Comparison of ENCODE assay signal across 8 cellular contexts in the genomic region with DNA sequence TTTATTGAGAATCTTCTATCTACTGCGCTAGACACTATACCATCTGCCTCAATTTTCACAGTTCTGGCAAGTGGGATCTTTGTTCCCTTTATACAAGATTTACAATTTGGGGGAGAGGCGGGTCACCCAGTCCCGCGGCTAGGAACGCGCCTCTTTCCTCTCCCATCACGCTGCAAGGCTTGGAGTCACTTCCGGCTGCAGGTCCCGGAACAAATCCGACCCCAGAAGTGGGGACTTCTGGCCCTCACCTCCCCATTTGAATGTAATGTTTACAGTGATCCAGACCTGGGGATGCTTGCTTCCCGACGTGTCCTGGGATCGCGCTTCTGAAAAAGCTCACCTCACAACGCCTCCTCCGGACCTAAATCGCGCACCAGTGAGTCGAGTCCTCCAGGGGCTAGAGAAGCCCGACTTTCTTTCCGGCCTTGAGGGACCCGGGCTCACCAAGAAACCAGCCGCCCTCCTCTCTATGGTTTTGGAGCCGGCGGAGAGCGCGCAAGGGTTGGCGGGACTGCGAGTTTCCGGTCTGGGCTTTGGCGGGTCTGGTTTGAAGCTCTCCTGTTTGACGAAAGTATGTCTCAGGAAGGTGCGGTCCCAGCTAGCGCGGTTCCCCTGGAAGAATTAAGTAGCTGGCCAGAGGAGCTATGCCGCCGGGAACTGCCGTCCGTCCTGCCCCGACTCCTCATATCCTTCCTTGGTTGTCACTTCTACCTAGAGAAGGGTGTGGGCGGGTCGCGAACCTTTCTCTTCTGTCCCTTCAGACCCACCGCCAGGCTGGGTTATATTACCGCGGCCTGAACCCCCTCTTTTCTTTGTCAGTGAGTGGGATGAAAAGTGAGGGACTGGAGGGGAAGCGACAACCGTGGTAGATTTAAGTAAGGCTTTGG. TPM values are rescaled to one million over a fixed set of nuclear protein-coding genes. Genes with fewer than 3 reads are reported as not detected.
DNase-seq lines count a peak whose midpoint lies in the region; ATAC-seq and TF ChIP-seq lines count a peak whose summit lies in the region.

A gene (minus strand): TSS at position 378 of the 887 bp plus-strand sequence. CDS start 1,212 bp downstream, outside the sequence.

- H3K4me1 ChIP-seq in right lobe of liver = peaks cover 0 to 13% (median 2%) of the 10 kb centered on the region in 4 donors

- no peaks in the 10 kb centered on the region for H3K9me3 Mint-ChIP-seq in CD14-positive monocyte

- peaks cover 13 to 17% of the 10 kb centered on the region in 2 donors for H3K36me3 Mint-ChIP-seq in CD14-positive monocyte

- peaks cover 0 to 5% (median 2%) of the 10 kb centered on the region in 3 donors for H3K27me3 Mint-ChIP-seq in CD14-positive monocyte (ENCODE audit: low read depth in 3 of 3)

- H3K9me3 ChIP-seq in right lobe of liver = no peaks in the 10 kb centered on the region

- TF ChIP-seq POLR2A in right lobe of liver (IDR thresholded peaks at IDR 0.05) = peak; percentile 54

- no peak for TF ChIP-seq CTCF in CD14-positive monocyte (IDR thresholded peaks at IDR 0.05)
- peak in 46 of 56 donors; percentile 8 to 78 (median 42) for TF ChIP-seq CTCF in dorsolateral prefrontal cortex (IDR thresholded peaks at IDR 0.05 in 54 of 56, conservative IDR thresholded peaks at IDR 0.05 in 2 of 56; ENCODE audit: low read depth in 1 of 56, partially characterized antibody in 56 of 56)
- TF ChIP-seq CTCF in right lobe of liver (IDR thresholded peaks at IDR 0.05) = peak in 2 of 4 donors; percentile 45 to 48

- peak within 1 kb of the TSS; percentile 49 to 100 (median 78) for H3K4me3 ChIP-seq in dorsolateral prefrontal cortex
- H3K4me3 ChIP-seq in right lobe of liver = peak within 1 kb of the TSS; percentile 74 to 78 (median 74)

- ATAC-seq in GM19397 (IDR thresholded peaks at IDR 0.05; ENCODE audit: unreplicated experiment) = peak; percentile 94
- ATAC-seq in HG03571 (IDR thresholded peaks at IDR 0.05; ENCODE audit: unreplicated experiment) = peak; percentile 93
- peak; percentile 99 to 100 (median 100) for ATAC-seq in right lobe of liver

- 0% methylated on average over 39 of the region's 48 CpGs for WGBS in right lobe of liver (ENCODE audit: insufficient coverage, low coverage, low lambda C conversion rate, missing lambda C conversion rate)

- DNase-seq in CD14-positive monocyte (ENCODE audit: low spot score) (peak; percentile 90), NCI-H82 (lab: John Stamatoyannopoulos, UW) (peak; percentile 98), dorsolateral prefrontal cortex (peak; percentile 82 to 95 (median 93)), right lobe of liver (peak; percentile 90 to 94 (median 94))
- peak; percentile 89 to 92 for DNase-seq in activated CD4-positive, alpha-beta T cell treated with anti-CD3 and anti-CD28 coated beads, Interleukin-2, amount 50 U/mL, for 48 hours
- DNase-seq in stimulated activated CD4-positive, alpha-beta T cell treated with anti-CD3 and anti-CD28 coated beads, Interleukin-4, amount 100 ng/mL, for 4 hours = peak; percentile 81 to 91

- H3K27me3 ChIP-seq in dorsolateral prefrontal cortex (no peaks in the 10 kb centered on the region), right lobe of liver (no peaks in the 10 kb centered on the region)

- intact Hi-C loops in CD14-positive monocyte (cut with micrococcal nuclease) = loop anchor here (10.0 kb wide), 2 partner anchors 190 to 210 kb away; a partner anchor contains a TSS
- intact Hi-C loops in dorsolateral prefrontal cortex (cut with DNase I) = loop anchor here (1.0 to 10.0 kb wide), 4 partner anchors 99 to 430 kb away; a partner anchor contains a TSS
- intact Hi-C loops in right lobe of liver (cut with DNase I) = no loop called here

- H3K4me1 Mint-ChIP-seq in CD14-positive monocyte = peaks cover 26% of the 10 kb centered on the region

- peak within 1 kb of the TSS; percentile 57 to 97 (median 91) for H3K27ac ChIP-seq in dorsolateral prefrontal cortex
- peak within 1 kb of the TSS; percentile 84 to 86 (median 85) for H3K27ac ChIP-seq in right lobe of liver

- H3K27ac Mint-ChIP-seq in CD14-positive monocyte = peak within 1 kb of the TSS; percentile 95 to 100 (median 99)

- H3K4me3 Mint-ChIP-seq in CD14-positive monocyte = peak within 1 kb of the TSS; percentile 98 to 99

- no peaks in the 10 kb centered on the region for H3K36me3 ChIP-seq in right lobe of liver

RNA-seq across cellular contexts. Expression of the gene that starts here (rescaled TPM):
- polyA plus RNA-seq in CD14-positive monocyte = 1 to 10 TPM; 2.3 to 2.5 TPM
- total RNA-seq in dorsolateral prefrontal cortex = 1 to 10 TPM; 2.6 to 8.9 (median 5.6) TPM
- 1 to 10 TPM; 2.2 to 4.4 (median 2.8) TPM for total RNA-seq in right lobe of liver

Comparison
In these comparisons a context has a peak if more than half of its experiments do, and no peak if none do; other contexts are left out.
1. Peak in every context shown above with its lines: DNase-seq, ATAC-seq, H3K4me3 ChIP-seq and H3K27ac ChIP-seq.
2. intact Hi-C loops: an anchor here in CD14-positive monocyte (10.0 kb wide) and dorsolateral prefrontal cortex (1.0 to 10.0 kb wide); none called in right lobe of liver.